Comparison of ENCODE assay signal across 21 cellular contexts in the genomic region with DNA sequence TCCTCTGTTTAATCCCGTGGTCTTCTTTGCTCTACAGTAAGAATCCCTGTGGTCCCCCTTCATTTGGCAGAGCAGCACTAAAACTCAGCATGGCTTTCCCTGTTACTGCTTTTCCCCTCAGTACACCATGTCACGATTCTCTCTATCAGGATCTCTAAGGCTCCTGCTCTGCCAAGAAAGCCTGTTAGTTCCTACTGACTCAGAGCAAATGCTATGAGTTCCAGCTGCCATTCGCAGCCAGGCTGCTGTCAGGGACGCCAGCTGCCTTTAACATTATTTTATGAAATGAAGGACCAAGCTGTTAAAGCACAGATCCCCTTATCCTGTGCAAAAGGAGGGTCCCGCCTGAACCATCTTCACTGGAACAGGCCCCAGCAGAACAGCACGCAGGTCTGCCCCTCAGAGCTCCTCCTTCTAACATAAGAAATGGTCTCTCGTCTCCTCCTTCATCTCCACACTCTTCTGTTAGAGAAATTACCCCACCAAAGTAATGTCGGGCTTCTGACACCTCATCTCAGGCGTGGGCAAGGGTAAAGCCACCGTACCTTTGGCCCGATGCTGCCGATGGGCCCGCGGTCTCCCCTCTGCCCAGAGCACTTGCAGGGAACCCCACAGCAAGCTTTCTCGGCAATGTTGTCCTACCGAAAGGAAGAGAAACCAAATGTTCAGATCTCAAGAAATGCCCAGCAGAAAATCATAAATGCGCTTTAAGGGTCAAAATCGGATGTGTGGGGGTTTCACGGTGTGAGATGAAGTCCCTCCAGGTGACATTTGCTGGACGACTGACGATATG. TPM values are rescaled to one million over a fixed set of nuclear protein-coding genes. Genes with fewer than 3 reads are reported as not detected.
A peak's percentile ranks its signal among the peaks of the same experiment; 100 is the strongest.
DNase-seq lines count a peak whose midpoint lies in the region; ATAC-seq and TF ChIP-seq lines count a peak whose summit lies in the region.
"Had no signal": no experiment of that assay in that cellular context is flagged by ENCODE, and none has a peak within 500 bp of the region (broad histone marks: within the 10 kb centered on the region; RNA-seq: fewer than 3 reads in every experiment).

No MANE protein-coding gene starts in this region.

- peak; percentile 80 for DNase-seq in AG08396 (ENCODE audit: low spot score)
- peak; percentile 35 for DNase-seq in RPMI7951 (ENCODE audit: low read depth)
- DNase-seq in heart right ventricle: peak in 1 of 2 donors; percentile 23
- DNase-seq in NCI-H526 (lab: John Stamatoyannopoulos, UW): no peak
- no peak for DNase-seq in amniotic stem cell (lab: John Stamatoyannopoulos, UW)
- no peak for DNase-seq in glutamatergic neuron
- DNase-seq: activated CD4-positive, alpha-beta T cell treated with anti-CD3 and anti-CD28 coated beads for 48 hours; activated naive CD4-positive, alpha-beta T cell treated with anti-CD3 and anti-CD28 coated beads, Interleukin-2, amount 50 U/mL, for 16 hours; activated T-cell treated with anti-CD3 and anti-CD28 coated beads for 4 hours; BE2C; effector CD8-positive, alpha-beta T cell; Karpas-422; mesendoderm; NCI-H1417 treated with DMSO at 0.1 percent for 48 hours; NCI-H345; SIG-M5 had no signal

- intact Hi-C loops in heart right ventricle (cut with DNase I): no loop called here

- H3K27me3 ChIP-seq in heart right ventricle (peaks cover 0 to 18% (median 0%) of the 10 kb centered on the region in 7 donors), rectal smooth muscle tissue (ENCODE audit: control insufficient read depth, insufficient read depth, low read length) (no peaks in the 10 kb centered on the region)
- H3K27me3 ChIP-seq: BE2C, cardiac muscle cell had no signal

- H3K27ac ChIP-seq in heart right ventricle: peak overlapping the region in 8 of 10 donors; percentile 3 to 62 (median 40)
- H3K27ac ChIP-seq in rectal smooth muscle tissue (ENCODE audit: low read depth, low read length): peak overlapping the region; percentile 60
- H3K27ac ChIP-seq: cardiac muscle cell had no signal

- peaks cover 6% of the 10 kb centered on the region for H3K4me1 Mint-ChIP-seq in glutamatergic neuron (ENCODE audit: low read depth, unreplicated experiment)
- H3K4me1 Mint-ChIP-seq: stimulated activated effector memory CD8-positive, alpha-beta T cell treated with anti-CD3 and anti-CD28 coated beads, Interleukin-12 subunit alpha, Interleukin-12 subunit beta, amount 100 ng/mL, for 72 hours had no signal

- peaks cover 0 to 91% (median 5%) of the 10 kb centered on the region in 9 donors for H3K36me3 ChIP-seq in heart right ventricle
- peaks cover 20% of the 10 kb centered on the region for H3K36me3 ChIP-seq in rectal smooth muscle tissue (ENCODE audit: control insufficient read depth, insufficient read depth, low read length)
- H3K36me3 ChIP-seq: BE2C, cardiac muscle cell had no signal

- no peak for TF ChIP-seq POLR2A in GM18505 (IDR thresholded peaks at IDR 0.05; ENCODE audit: borderline replicate concordance, extremely low read depth, insufficient read depth, insufficient read length)

- no peak overlapping the region for H3K4me3 Mint-ChIP-seq in glutamatergic neuron (ENCODE audit: unreplicated experiment)
- H3K4me3 Mint-ChIP-seq: stimulated activated effector memory CD8-positive, alpha-beta T cell treated with anti-CD3 and anti-CD28 coated beads, Interleukin-12 subunit alpha, Interleukin-12 subunit beta, amount 100 ng/mL, for 72 hours; type B pancreatic cell had no signal

- 85 to 86% methylated on average over 21 of the region's 21 CpGs for WGBS in heart right ventricle, 2 donors

- H3K36me3 Mint-ChIP-seq in glutamatergic neuron (ENCODE audit: unreplicated experiment): peaks cover 6% of the 10 kb centered on the region

- peak; percentile 47 to 77 (median 59) for ATAC-seq in heart right ventricle
- ATAC-seq in GM18505 (IDR thresholded peaks at IDR 0.05; ENCODE audit: unreplicated experiment): no peak
- ATAC-seq: stimulated activated effector memory CD8-positive, alpha-beta T cell treated with anti-CD3 and anti-CD28 coated beads, Interleukin-12 subunit alpha, Interleukin-12 subunit beta, amount 100 ng/mL, for 72 hours had no signal

- H3K4me1 ChIP-seq in heart right ventricle (peaks cover 0 to 23% (median 0%) of the 10 kb centered on the region in 9 donors), rectal smooth muscle tissue (ENCODE audit: control insufficient read depth, insufficient read depth, low read length) (peaks cover under 1% of the 10 kb centered on the region)
- H3K4me1 ChIP-seq: BE2C had no signal

- no peak overlapping the region for H3K27ac Mint-ChIP-seq in glutamatergic neuron (ENCODE audit: unreplicated experiment)
- H3K27ac Mint-ChIP-seq: stimulated activated effector memory CD8-positive, alpha-beta T cell treated with anti-CD3 and anti-CD28 coated beads, Interleukin-12 subunit alpha, Interleukin-12 subunit beta, amount 100 ng/mL, for 72 hours; type B pancreatic cell had no signal

- H3K9ac ChIP-seq in rectal smooth muscle tissue (ENCODE audit: low read length): no peak overlapping the region

- H3K27me3 Mint-ChIP-seq in glutamatergic neuron (ENCODE audit: unreplicated experiment): no peaks in the 10 kb centered on the region

- no peak for TF ChIP-seq CTCF in heart right ventricle (IDR thresholded peaks at IDR 0.05)
- TF ChIP-seq CTCF in glutamatergic neuron (IDR thresholded peaks at IDR 0.05; ENCODE audit: partially characterized antibody, unreplicated experiment): no peak

- H3K4me3 ChIP-seq in heart right ventricle: no peak overlapping the region
- no peak overlapping the region for H3K4me3 ChIP-seq in rectal smooth muscle tissue (ENCODE audit: low read length)
- H3K4me3 ChIP-seq: cardiac muscle cell had no signal

- no peaks in the 10 kb centered on the region for H3K9me3 ChIP-seq in heart right ventricle
- H3K9me3 ChIP-seq: BE2C had no signal

- H3K9me3 Mint-ChIP-seq in glutamatergic neuron (ENCODE audit: unreplicated experiment): peaks cover 2% of the 10 kb centered on the region
- H3K9me3 Mint-ChIP-seq: stimulated activated effector memory CD8-positive, alpha-beta T cell treated with anti-CD3 and anti-CD28 coated beads, Interleukin-12 subunit alpha, Interleukin-12 subunit beta, amount 100 ng/mL, for 72 hours; type B pancreatic cell had no signal

RNA-seq across cellular contexts. Expression of a gene that starts 52.6 kb away (rescaled TPM):
- 3.6 and 4.1 TPM in 2 replicates for total RNA-seq in RPMI7951 (2014; rRNA removed; shearing (Covaris generic))
- total RNA-seq in heart right ventricle (100 to 1,000 TPM in 2 of 10 donors, 10 to 100 TPM in 8; 27.7 to 222 (median 47.5) TPM), glutamatergic neuron (ENCODE audit: unreplicated experiment) (0.07 TPM)
- polyA plus RNA-seq in heart right ventricle: 100 to 1,000 TPM in 1 of 2 donors, 10 to 100 TPM in 1; 33.5 to 116 TPM

Comparison
In these comparisons a context has a peak if more than half of its experiments do, and no peak if none do; other contexts are left out.
1. DNase-seq: peak in AG08396 (single experiment) and RPMI7951 (single experiment); none in NCI-H526 (0 of 2), amniotic stem cell (single experiment) and glutamatergic neuron (single experiment).